8 cellular contexts compared by ENCODE assay signal in the genomic region with DNA sequence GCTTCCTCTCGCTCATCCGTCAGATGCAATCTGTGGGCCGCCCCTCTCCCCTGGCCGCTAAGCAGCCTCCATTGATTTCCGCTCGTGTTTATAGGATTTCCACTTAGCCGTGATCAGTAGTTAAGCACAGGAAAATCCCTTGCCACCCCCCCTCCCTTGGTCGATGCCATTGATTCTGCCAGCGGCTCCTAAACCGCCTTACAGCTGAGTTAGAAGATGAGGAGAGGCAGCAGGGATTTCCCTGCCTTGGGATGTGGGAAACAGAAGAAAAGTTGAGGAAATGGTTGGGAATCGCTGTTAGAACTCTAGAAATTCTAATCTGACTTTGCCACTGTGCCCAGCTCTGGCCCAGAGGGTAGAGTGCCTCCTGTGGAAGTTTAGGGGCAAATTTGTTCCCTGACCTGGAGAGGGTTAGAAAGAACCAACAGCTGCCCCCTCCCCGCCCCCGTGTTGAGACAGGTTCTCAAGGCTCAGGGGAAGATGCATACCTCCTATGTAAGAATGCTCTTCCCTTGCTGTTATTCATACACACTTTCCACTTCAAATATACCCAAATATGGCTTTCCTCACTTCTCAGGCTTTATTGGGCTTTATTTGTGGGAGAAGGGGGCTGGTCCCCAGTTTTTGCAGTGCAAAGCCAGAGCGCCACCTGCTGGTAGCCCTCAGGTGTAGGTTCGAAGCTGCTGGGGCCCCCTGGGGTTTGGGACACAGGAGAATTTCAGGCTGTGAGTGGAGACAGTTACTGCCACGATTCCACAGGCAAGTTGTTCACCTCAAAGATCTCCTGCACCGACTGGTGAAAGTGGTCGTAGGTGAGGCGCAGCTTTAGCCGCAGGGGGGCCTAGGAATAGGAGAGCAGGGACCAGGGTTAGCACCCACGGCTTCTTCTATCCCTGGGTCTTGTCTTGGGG. TPM values are rescaled to one million over a fixed set of nuclear protein-coding genes. Genes with fewer than 3 reads are reported as not detected.
DNase-seq lines count a peak whose midpoint lies in the region; ATAC-seq and TF ChIP-seq lines count a peak whose summit lies in the region.

No MANE protein-coding gene starts in this region.

- no peaks in the 10 kb centered on the region for H3K9me3 ChIP-seq in OCI-LY7 (ENCODE audit: low read length)
- no peaks in the 10 kb centered on the region for H3K9me3 ChIP-seq in spleen

- H3K36me3 Mint-ChIP-seq in GM23338 (ENCODE audit: low read depth) = peaks cover 53% of the 10 kb centered on the region
- H3K36me3 Mint-ChIP-seq in activated T-helper 2 cell treated with anti-CD3 and anti-CD28 coated beads, Interferon-gamma antibody, Interleukin-2, Interleukin-4, amounts not matched to agents 10 μg/mL and 5 μg/mL and 100 μg/mL, durations not matched to agents 14 hours and 24 hours and 36 hours (ENCODE audit: low read depth) = peaks cover 50% of the 10 kb centered on the region

- H3K36me3 ChIP-seq in GM23338 (ENCODE audit: insufficient read depth) = no peaks in the 10 kb centered on the region; the same call in 1 of the 2 replicates
- peaks cover 61% of the 10 kb centered on the region for H3K36me3 ChIP-seq in OCI-LY7 (ENCODE audit: insufficient read depth, low read length)
- H3K36me3 ChIP-seq in spleen = peaks cover 0 to 65% (median 54%) of the 10 kb centered on the region in 6 donors

- 76 to 82% (median 80%) methylated on average over 21 of the region's 21 CpGs for WGBS in spleen, 5 donors

- H3K4me1 Mint-ChIP-seq in GM23338 = peaks cover 47% of the 10 kb centered on the region
- peaks cover 31% of the 10 kb centered on the region for H3K4me1 Mint-ChIP-seq in activated T-helper 2 cell treated with anti-CD3 and anti-CD28 coated beads, Interferon-gamma antibody, Interleukin-2, Interleukin-4, amounts not matched to agents 10 μg/mL and 5 μg/mL and 100 μg/mL, durations not matched to agents 14 hours and 24 hours and 36 hours (ENCODE audit: low read depth)

- no peak overlapping the region for H3K4me3 Mint-ChIP-seq in GM23338
- no peak overlapping the region for H3K4me3 Mint-ChIP-seq in activated T-helper 2 cell treated with anti-CD3 and anti-CD28 coated beads, Interferon-gamma antibody, Interleukin-2, Interleukin-4, amounts not matched to agents 10 μg/mL and 5 μg/mL and 100 μg/mL, durations not matched to agents 14 hours and 24 hours and 36 hours (ENCODE audit: low read depth)

- peak overlapping the region; percentile 53; the same call in 1 of the 2 replicates for H3K4me2 ChIP-seq in GM23338
- no peak overlapping the region for H3K4me2 ChIP-seq in OCI-LY7 (ENCODE audit: low read length)

- H3K27ac ChIP-seq in GM23338 (ENCODE audit: low read depth) (peak overlapping the region; percentile 99), OCI-LY7 (ENCODE audit: low read depth, low read length, poor library complexity, severe bottlenecking) (no peak overlapping the region), spleen (peak overlapping the region in 1 of 8 donors; percentile 0)

- H3K4me3 ChIP-seq in AG04449 (ENCODE audit: low read depth, low read length) = no peak overlapping the region
- no peak overlapping the region for H3K4me3 ChIP-seq in GM23338
- H3K4me3 ChIP-seq in OCI-LY7 (ENCODE audit: low read depth, low read length, poor library complexity, severe bottlenecking) = no peak overlapping the region
- H3K4me3 ChIP-seq in spleen = no peak overlapping the region

- H3K27me3 ChIP-seq in GM23338 (ENCODE audit: insufficient read depth) = no peaks in the 10 kb centered on the region
- H3K27me3 ChIP-seq in spleen (replicated peaks in 1 of 7) = no peaks in the 10 kb centered on the region

- no peaks in the 10 kb centered on the region for H3K9me3 Mint-ChIP-seq in GM23338
- no peaks in the 10 kb centered on the region for H3K9me3 Mint-ChIP-seq in activated T-helper 2 cell treated with anti-CD3 and anti-CD28 coated beads, Interferon-gamma antibody, Interleukin-2, Interleukin-4, amounts not matched to agents 10 μg/mL and 5 μg/mL and 100 μg/mL, durations not matched to agents 14 hours and 24 hours and 36 hours

- H4K20me1 ChIP-seq in GM23338 (replicated peaks; ENCODE audit: insufficient read depth) = no peaks in the 10 kb centered on the region; the same call in 1 of the 2 replicates
- H4K20me1 ChIP-seq in OCI-LY7 (ENCODE audit: insufficient read depth, low read length) = no peaks in the 10 kb centered on the region

- peaks cover 19% of the 10 kb centered on the region for H3K79me2 ChIP-seq in GM23338 (replicated peaks; ENCODE audit: insufficient read depth)
- H3K79me2 ChIP-seq in OCI-LY7 (ENCODE audit: insufficient read depth, low read depth, low read length) = peaks cover 17% of the 10 kb centered on the region

- H3K9me2 ChIP-seq in GM23338 (ENCODE audit: insufficient read depth) (no peaks in the 10 kb centered on the region), OCI-LY7 (ENCODE audit: insufficient read depth, low read length) (no peaks in the 10 kb centered on the region)

- DNase-seq in AG04449 (ENCODE audit: low read depth, low spot score) (no peak), GM23338 (ENCODE audit: low spot score) (peak; percentile 93), OCI-LY7 (ENCODE audit: low spot score) (peak; percentile 75), glomerular visceral epithelial cell (ENCODE audit: extremely low spot score) (peak; percentile 61), spleen (peak; percentile 88)
- peak; percentile 40 for DNase-seq in activated T-helper 2 cell treated with anti-CD3 and anti-CD28 coated beads, Interferon-gamma antibody, Interleukin-2, Interleukin-4, amounts not matched to agents 10 μg/mL and 5 μg/mL and 100 μg/mL, durations not matched to agents 14 hours and 24 hours and 36 hours (ENCODE audit: low spot score)

- POLR2A ChIA-PET in AG04449 (lab: Yijun Ruan, JAX) (interaction anchor here (1.7 kb wide), 1 partner anchor 78 kb away, joined by 5 read pairs; no protein-coding TSS in a partner anchor), OCI-LY7 (lab: Charles Lee) (interaction anchor here (1.0 kb wide), 1 partner anchor 550 kb away, joined by 3 read pairs; no protein-coding TSS in a partner anchor)

- peak overlapping the region; percentile 87 for H3K27ac Mint-ChIP-seq in GM23338
- no peak overlapping the region for H3K27ac Mint-ChIP-seq in activated T-helper 2 cell treated with anti-CD3 and anti-CD28 coated beads, Interferon-gamma antibody, Interleukin-2, Interleukin-4, amounts not matched to agents 10 μg/mL and 5 μg/mL and 100 μg/mL, durations not matched to agents 14 hours and 24 hours and 36 hours

- peaks cover 13% of the 10 kb centered on the region; the same call in 1 of the 2 replicates for H3F3A ChIP-seq in GM23338 (replicated peaks; ENCODE audit: low read depth)

- H2AFZ ChIP-seq in GM23338 (no peak overlapping the region), OCI-LY7 (ENCODE audit: low read length) (no peak overlapping the region)

- intact Hi-C loops in OCI-LY7 (cut with micrococcal nuclease; ENCODE audit: unreplicated experiment) = loop anchor here (10.0 kb wide), 1 partner anchor 886 kb away; the partner anchor contains the start of gene SDR39U1
- intact Hi-C loops in activated T-helper 2 cell treated with anti-CD3 and anti-CD28 coated beads, Interferon-gamma antibody, Interleukin-2, Interleukin-4, amounts not matched to agents 10 μg/mL and 5 μg/mL and 100 μg/mL, durations not matched to agents 14 hours and 24 hours and 36 hours (cut with micrococcal nuclease) = loop anchor here (5.0 kb wide), 1 partner anchor 237 kb away; the partner anchor contains the start of gene PABPN1
- intact Hi-C loops in spleen (cut with DNase I; ENCODE audit: low total_unique reads) = no loop called here

- CTCF ChIA-PET in AG04449 (lab: Yijun Ruan, JAX) (interaction anchor here (0.6 to 19.3 kb wide), 33 partner anchors 7 to 296 kb away, joined by 3 to 910 read pairs (median 4); partner anchors contain the start of genes NGDN, PABPN1 and ZFHX2), OCI-LY7 (lab: Charles Lee; ENCODE audit: unreplicated experiment) (interaction anchor here (0.5 to 1.0 kb wide), 2 partner anchors 8 to 577 kb away, joined by 3 to 5 read pairs; partner anchors contain the start of genes AP1G2 and PSME1)

- ATAC-seq in GM23338 = peak; percentile 5; the same call in 2 of the 3 replicates
- no peak for ATAC-seq in HG02870 (IDR thresholded peaks at IDR 0.05; ENCODE audit: unreplicated experiment)
- ATAC-seq in HG02763 (IDR thresholded peaks at IDR 0.05; ENCODE audit: unreplicated experiment) = no peak

- no peak for TF ChIP-seq POLR2A in spleen (IDR thresholded peaks at IDR 0.05)

- H3K4me1 ChIP-seq in GM23338 (ENCODE audit: insufficient read depth) (peaks cover 38% of the 10 kb centered on the region), OCI-LY7 (ENCODE audit: insufficient read depth, low read length, poor library complexity, severe bottlenecking) (peaks cover 21% of the 10 kb centered on the region), spleen (peaks cover 10 to 75% (median 39%) of the 10 kb centered on the region in 6 donors)

- peaks cover 24% of the 10 kb centered on the region for H3K27me3 Mint-ChIP-seq in GM23338 (ENCODE audit: insufficient read depth, low read depth, poor library complexity)
- no peaks in the 10 kb centered on the region for H3K27me3 Mint-ChIP-seq in activated T-helper 2 cell treated with anti-CD3 and anti-CD28 coated beads, Interferon-gamma antibody, Interleukin-2, Interleukin-4, amounts not matched to agents 10 μg/mL and 5 μg/mL and 100 μg/mL, durations not matched to agents 14 hours and 24 hours and 36 hours (ENCODE audit: low read depth)

- TF ChIP-seq CTCF in AG04449 (IDR thresholded peaks at IDR 0.05; ENCODE audit: insufficient read depth, low read length, missing control alignments) (peak; percentile 93), GM23338 (conservative IDR thresholded peaks at IDR 0.05; ENCODE audit: low read depth in 2 of 2) (peak; percentile 91 to 100), OCI-LY7 (conservative IDR thresholded peaks at IDR 0.05; ENCODE audit: low read length) (peak; percentile 100), spleen (IDR thresholded peaks at IDR 0.05 in 8 of 11, conservative IDR thresholded peaks at IDR 0.05 in 3 of 11) (peak; percentile 14 to 85 (median 69))

- BruUV-seq in OCI-LY7 (replicated peaks; lab: Mats Ljungman, UMichigan) = TSS peak; percentile 42

RNA-seq across cellular contexts. Expression of gene THTPA, which starts 3.2 kb away (rescaled TPM):
- total RNA-seq in GM23338 (2014; rRNA removed; shearing (Covaris generic)) = 15.0 and 21.3 TPM in 2 replicates
- polyA plus RNA-seq in GM23338 (2016; fragmentation: Nextera tagmentation; extraction: Ambion mirVana) (6.3 and 8.6 TPM in 2 replicates), spleen (10 to 100 TPM in 1 of 3 donors, 1 to 10 TPM in 2; 4.5 to 14.2 (median 8.9) TPM)
- total RNA-seq in OCI-LY7 (2014; rRNA removed; shearing (Covaris generic)) = 20.9 and 28.6 TPM in 2 replicates
- total RNA-seq in OCI-LY7 (2022) (15.4 and 16.9 TPM in 2 replicates), spleen (10 to 100 TPM; 16.8 to 25.4 (median 18.6) TPM)
- total RNA-seq in activated T-helper 2 cell treated with anti-CD3 and anti-CD28 coated beads, Interferon-gamma antibody, Interleukin-2, Interleukin-4, amounts not matched to agents 10 μg/mL and 5 μg/mL and 100 μg/mL, durations not matched to agents 14 hours and 24 hours and 36 hours = 12.8 and 13.7 TPM in 2 replicates

RNA-seq across cellular contexts. Expression of gene ZFHX2, which starts 7.7 kb away (rescaled TPM):
- 9.9 and 11.6 TPM in 2 replicates for total RNA-seq in GM23338 (2014; rRNA removed; shearing (Covaris generic))
- polyA plus RNA-seq in GM23338 (2016; fragmentation: Nextera tagmentation; extraction: Ambion mirVana) = 18.5 and 22.4 TPM in 2 replicates
- total RNA-seq in OCI-LY7 (2014; rRNA removed; shearing (Covaris generic)) = 0.60 and 0.62 TPM in 2 replicates
- 1.2 and 1.8 TPM in 2 replicates for total RNA-seq in OCI-LY7 (2022)
- total RNA-seq in activated T-helper 2 cell treated with anti-CD3 and anti-CD28 coated beads, Interferon-gamma antibody, Interleukin-2, Interleukin-4, amounts not matched to agents 10 μg/mL and 5 μg/mL and 100 μg/mL, durations not matched to agents 14 hours and 24 hours and 36 hours = 2.0 and 2.5 TPM in 2 replicates
- total RNA-seq in spleen = 1 to 10 TPM in 5 of 7 donors, under 1 TPM in 2; 0.42 to 2.9 (median 1.5) TPM
- polyA plus RNA-seq in spleen = under 1 TPM; 0.09 to 0.35 (median 0.11) TPM

RNA-seq across cellular contexts. Expression of gene AP1G2, which starts 8.3 kb away (rescaled TPM):
- total RNA-seq in GM23338 (2014; rRNA removed; shearing (Covaris generic)) = 63.5 and 70.8 TPM in 2 replicates
- polyA plus RNA-seq in GM23338 (2016; fragmentation: Nextera tagmentation; extraction: Ambion mirVana) = 53.7 and 55.3 TPM in 2 replicates
- total RNA-seq in OCI-LY7 (2014; rRNA removed; shearing (Covaris generic)) = 110 and 129 TPM in 2 replicates
- total RNA-seq in OCI-LY7 (2022) = 209 and 235 TPM in 2 replicates
- total RNA-seq in activated T-helper 2 cell treated with anti-CD3 and anti-CD28 coated beads, Interferon-gamma antibody, Interleukin-2, Interleukin-4, amounts not matched to agents 10 μg/mL and 5 μg/mL and 100 μg/mL, durations not matched to agents 14 hours and 24 hours and 36 hours = 164 and 170 TPM in 2 replicates
- total RNA-seq in spleen = 100 to 1,000 TPM; 139 to 261 (median 193) TPM
- polyA plus RNA-seq in spleen = 100 to 1,000 TPM; 126 to 267 (median 176) TPM

RNA-seq across cellular contexts. Expression of gene JPH4, which starts 19.3 kb away (rescaled TPM):
- total RNA-seq in GM23338 (2014; rRNA removed; shearing (Covaris generic)) = 28.5 and 29.9 TPM in 2 replicates
- polyA plus RNA-seq in GM23338 (2016; fragmentation: Nextera tagmentation; extraction: Ambion mirVana) (11.0 and 11.9 TPM in 2 replicates), spleen (under 1 TPM; 0.70 to 0.93 (median 0.93) TPM)
- total RNA-seq in OCI-LY7 (2014; rRNA removed; shearing (Covaris generic)) = not detected in 2 replicates
- total RNA-seq in OCI-LY7 (2022) (not detected in 2 replicates), spleen (10 to 100 TPM in 2 of 7 donors, 1 to 10 TPM in 5; 1.2 to 17.3 (median 5.8) TPM)
- 0.09 TPM in 2 replicates for total RNA-seq in activated T-helper 2 cell treated with anti-CD3 and anti-CD28 coated beads, Interferon-gamma antibody, Interleukin-2, Interleukin-4, amounts not matched to agents 10 μg/mL and 5 μg/mL and 100 μg/mL, durations not matched to agents 14 hours and 24 hours and 36 hours
